Comparison of ENCODE assay signal across 8 cellular contexts in genomic region chr20:59598625-59599310, GRCh38. TPM values are rescaled to one million over a fixed set of nuclear protein-coding genes. Genes with fewer than 3 reads are reported as not detected.
DNase-seq lines count a peak whose midpoint lies in the region; ATAC-seq and TF ChIP-seq lines count a peak whose summit lies in the region.

No MANE protein-coding gene starts in this region.

- peak; percentile 83 to 93 for TF ChIP-seq CTCF in GM23338 (conservative IDR thresholded peaks at IDR 0.05; ENCODE audit: low read depth in 2 of 2)
- TF ChIP-seq CTCF in hepatocyte (IDR thresholded peaks at IDR 0.05; ENCODE audit: poor library complexity), result peak; percentile 71

- no peaks in the 10 kb centered on the region for H3K9me3 Mint-ChIP-seq in GM23338
- no peaks in the 10 kb centered on the region for H3K9me3 Mint-ChIP-seq in activated T-cell treated with anti-CD3 and anti-CD28 coated beads, Interleukin-2, amount 50 U/mL, for 72 hours

- 36% methylated on average over 13 of the region's 13 CpGs for WGBS in hepatocyte (ENCODE audit: low lambda C conversion rate, missing lambda C conversion rate)

- peaks cover 8% of the 10 kb centered on the region; the same call in 2 of the 3 replicates for H3K4me1 Mint-ChIP-seq in GM23338
- peaks cover 5% of the 10 kb centered on the region for H3K4me1 Mint-ChIP-seq in activated T-cell treated with anti-CD3 and anti-CD28 coated beads, Interleukin-2, amount 50 U/mL, for 72 hours (ENCODE audit: low read depth)

- H3K27ac Mint-ChIP-seq in GM23338, result no peak overlapping the region
- no peak overlapping the region for H3K27ac Mint-ChIP-seq in activated T-cell treated with anti-CD3 and anti-CD28 coated beads, Interleukin-2, amount 50 U/mL, for 72 hours

- H3K9me2 ChIP-seq in GM23338 (ENCODE audit: insufficient read depth) (no peaks in the 10 kb centered on the region), hepatocyte (replicated peaks; ENCODE audit: insufficient read depth) (no peaks in the 10 kb centered on the region)

- H3K27ac ChIP-seq in GM23338 (ENCODE audit: low read depth) (no peak overlapping the region), hepatocyte (no peak overlapping the region)

- H3K4me3 ChIP-seq in GM23338 (no peak overlapping the region), hepatocyte (no peak overlapping the region)

- H3K36me3 Mint-ChIP-seq in GM23338 (ENCODE audit: low read depth), result no peaks in the 10 kb centered on the region
- H3K36me3 Mint-ChIP-seq in activated T-cell treated with anti-CD3 and anti-CD28 coated beads, Interleukin-2, amount 50 U/mL, for 72 hours (ENCODE audit: insufficient read depth in 2 of 2), result no peaks in the 10 kb centered on the region

- peaks cover 61% of the 10 kb centered on the region for H3K27me3 ChIP-seq in GM23338 (ENCODE audit: insufficient read depth)
- peaks cover 71% of the 10 kb centered on the region for H3K27me3 ChIP-seq in hepatocyte

- no peaks in the 10 kb centered on the region for H3K79me2 ChIP-seq in GM23338 (replicated peaks; ENCODE audit: insufficient read depth)
- H3K79me2 ChIP-seq in hepatocyte, result no peaks in the 10 kb centered on the region

- no peaks in the 10 kb centered on the region for H3K9me3 ChIP-seq in hepatocyte (ENCODE audit: low read depth)

- H3K4me2 ChIP-seq in GM23338 (no peak overlapping the region), hepatocyte (no peak overlapping the region)

- DNase-seq in DMS114 treated with DMSO at 0.1 percent for 48 hours (lab: John Stamatoyannopoulos, UW; ENCODE audit: unreplicated experiment) (peak; percentile 8), GM23338 (ENCODE audit: low spot score) (peak; percentile 66), NCI-H345 (lab: John Stamatoyannopoulos, UW) (peak; percentile 7), hepatocyte (ENCODE audit: low spot score) (peak; percentile 56), activated gamma-delta T cell treated with Interleukin-2 at 50 U/mL for 16 hours (no peak)
- peak; percentile 19 to 40 for DNase-seq in activated T-cell treated with anti-CD3 and anti-CD28 coated beads, Interleukin-2, amount 50 U/mL, for 72 hours
- DNase-seq in stimulated activated CD4-positive, alpha-beta T cell treated with anti-CD3 and anti-CD28 coated beads, Interleukin-2, amount 100 ng/mL, for 24 hours, result peak; percentile 24 to 55
- DNase-seq in activated CD4-positive, CD25-positive, alpha-beta regulatory T cell treated with anti-CD3 and anti-CD28 coated beads, Interleukin-2, amount 50 U/mL, for 72 hours, result no peak

- H3K27me3 Mint-ChIP-seq in GM23338 (ENCODE audit: insufficient read depth, low read depth, poor library complexity), result peaks cover 32% of the 10 kb centered on the region
- H3K27me3 Mint-ChIP-seq in activated T-cell treated with anti-CD3 and anti-CD28 coated beads, Interleukin-2, amount 50 U/mL, for 72 hours (ENCODE audit: low read depth), result peaks cover 47% of the 10 kb centered on the region

- no peaks in the 10 kb centered on the region for H3F3A ChIP-seq in GM23338 (replicated peaks; ENCODE audit: low read depth)

- H2AFZ ChIP-seq in GM23338 (no peak overlapping the region), hepatocyte (no peak overlapping the region)

- H3K36me3 ChIP-seq in GM23338 (ENCODE audit: insufficient read depth), result no peaks in the 10 kb centered on the region
- no peaks in the 10 kb centered on the region for H3K36me3 ChIP-seq in hepatocyte (replicated peaks; ENCODE audit: insufficient read depth, low read depth)

- H3K4me3 Mint-ChIP-seq in GM23338, result no peak overlapping the region
- H3K4me3 Mint-ChIP-seq in activated T-cell treated with anti-CD3 and anti-CD28 coated beads, Interleukin-2, amount 50 U/mL, for 72 hours, result no peak overlapping the region

- ATAC-seq in GM23338, result peak; percentile 94
- peak; percentile 32 to 37 for ATAC-seq in activated T-cell treated with anti-CD3 and anti-CD28 coated beads, Interleukin-2, amount 50 U/mL, for 72 hours (replicated peaks in 1 of 2)

- no peaks in the 10 kb centered on the region; the same call in 1 of the 2 replicates for H4K20me1 ChIP-seq in GM23338 (replicated peaks; ENCODE audit: insufficient read depth)
- no peaks in the 10 kb centered on the region for H4K20me1 ChIP-seq in hepatocyte (ENCODE audit: insufficient read depth, poor library complexity, severe bottlenecking)

- H3K4me1 ChIP-seq in GM23338 (ENCODE audit: insufficient read depth) (no peaks in the 10 kb centered on the region), hepatocyte (ENCODE audit: insufficient read depth) (no peaks in the 10 kb centered on the region)

TF ChIP-seq in GM23338, 12 proteins besides CTCF, POLR2A, EP300 and RAD21 (continues in another document):
- no peak for TF ChIP-seq REST (IDR thresholded peaks at IDR 0.05; ENCODE audit: unreplicated experiment)
- TF ChIP-seq ZNF114 (CRISPR knock-in tag; IDR thresholded peaks at IDR 0.05), result no peak
- TF ChIP-seq EZH2 (IDR thresholded peaks at IDR 0.05; ENCODE audit: low read depth, unreplicated experiment), result no peak
- no peak for TF ChIP-seq JUNB (IDR thresholded peaks at IDR 0.05; ENCODE audit: unreplicated experiment)
- no peak for TF ChIP-seq ZNF331 (CRISPR knock-in tag; IDR thresholded peaks at IDR 0.05; ENCODE audit: low read depth)
- TF ChIP-seq CREB1 (CRISPR knock-in tag; IDR thresholded peaks at IDR 0.05; ENCODE audit: low read depth), result no peak

RNA-seq across cellular contexts. Expression of gene PHACTR3, which starts 5.6 kb away (rescaled TPM):
- total RNA-seq in GM23338 (2014; rRNA removed; shearing (Covaris generic)), result 0.45 and 0.93 TPM in 2 replicates
- 0.61 and 0.96 TPM in 2 replicates for polyA plus RNA-seq in GM23338 (2016; fragmentation: Nextera tagmentation; extraction: Ambion mirVana)
- not detected for total RNA-seq in activated T-cell treated with anti-CD3 and anti-CD28 coated beads, Interleukin-2, amount 50 U/mL, for 72 hours
- 5.2 and 6.7 TPM in 2 replicates for total RNA-seq in hepatocyte
- 7.5 and 9.1 TPM in 2 replicates for polyA plus RNA-seq in hepatocyte

Comparison
In these comparisons a context has a peak if more than half of its experiments do, and no peak if none do; other contexts are left out.
1. DNase-seq: peak in DMS114 treated with DMSO at 0.1 percent for 48 hours (single experiment), GM23338 (single experiment), NCI-H345 (single experiment), activated T-cell treated with anti-CD3 and anti-CD28 coated beads, Interleukin-2, amount 50 U/mL, for 72 hours (2 of 2), hepatocyte (single experiment) and stimulated activated CD4-positive, alpha-beta T cell treated with anti-CD3 and anti-CD28 coated beads, Interleukin-2, amount 100 ng/mL, for 24 hours (2 of 2); none in activated CD4-positive, CD25-positive, alpha-beta regulatory T cell treated with anti-CD3 and anti-CD28 coated beads, Interleukin-2, amount 50 U/mL, for 72 hours (single experiment) and activated gamma-delta T cell treated with Interleukin-2 at 50 U/mL for 16 hours (single experiment).